ENCODE assay signal across 8 cellular contexts in genomic region chr7:134750083-134751062, GRCh38. TPM values are rescaled to one million over a fixed set of nuclear protein-coding genes. Genes with fewer than 3 reads are reported as not detected.
DNase-seq lines count a peak whose midpoint lies in the region; ATAC-seq, FAIRE-seq and TF ChIP-seq lines count a peak whose summit lies in the region.

No MANE protein-coding gene starts in this region.

- POLR2A ChIA-PET in activated CD8-positive, alpha-beta T cell treated with anti-CD3 and anti-CD28 coated beads for 36 hours (lab: Charles Lee), result interaction anchor here (0.6 kb wide), 1 partner anchor 24 kb away, joined by 3 read pairs; no protein-coding TSS in a partner anchor
- POLR2A ChIA-PET in endothelial cell of umbilical vein (lab: Charles Lee), result interaction anchor here (0.6 to 1.4 kb wide), 2 partner anchors 29 to 79 kb away, joined by 3 to 4 read pairs; partner anchors contain the start of gene CALD1

- no peaks in the 10 kb centered on the region for H3F3A ChIP-seq in Loucy (ENCODE audit: low read depth)

- H3K4me3 ChIP-seq in Loucy (ENCODE audit: low read length, poor library complexity, severe bottlenecking) (no peak overlapping the region), endothelial cell of umbilical vein (replicated peaks in 1 of 3; ENCODE audit: insufficient read depth in 1 of 3, low read depth in 1 of 3, low read length in 3 of 3) (no peak overlapping the region)

- intact Hi-C loops in activated CD8-positive, alpha-beta T cell treated with anti-CD3 and anti-CD28 coated beads for 36 hours (cut with micrococcal nuclease), result loop anchor here (5.0 to 10.0 kb wide), 3 partner anchors 103 to 194 kb away; partner anchors contain the start of gene BPGM
- intact Hi-C loops in endothelial cell of umbilical vein (cut with micrococcal nuclease), result loop anchor here (1.0 to 5.0 kb wide), 4 partner anchors 26 to 318 kb away; partner anchors contain the start of gene CALD1

- H3K9me3 ChIP-seq in Loucy (ENCODE audit: insufficient read depth, low read depth, low read length) (no peaks in the 10 kb centered on the region), endothelial cell of umbilical vein (replicated peaks; ENCODE audit: control insufficient read depth, insufficient read depth, low read length) (no peaks in the 10 kb centered on the region)

- no peak overlapping the region for H3K27ac Mint-ChIP-seq in activated CD8-positive, alpha-beta T cell treated with anti-CD3 and anti-CD28 coated beads for 36 hours
- H3K27ac Mint-ChIP-seq in natural killer cell treated with Interleukin-12 subunit alpha and Interleukin-12 subunit beta and Interleukin-15 and Interleukin-18, amount 100 ng/mL, for 72 hours, result no peak overlapping the region

- H4K20me1 ChIP-seq in Loucy (ENCODE audit: insufficient read depth, low read length, poor library complexity, severe bottlenecking), result no peaks in the 10 kb centered on the region
- H4K20me1 ChIP-seq in endothelial cell of umbilical vein (replicated peaks; ENCODE audit: control insufficient read depth, extremely low read depth, insufficient read depth, low read length), result no peaks in the 10 kb centered on the region

- H3K4me1 ChIP-seq in Loucy (ENCODE audit: insufficient read depth, low read length, poor library complexity, severe bottlenecking) (no peaks in the 10 kb centered on the region), endothelial cell of umbilical vein (ENCODE audit: control insufficient read depth, extremely low read depth, insufficient read depth, low read length) (no peaks in the 10 kb centered on the region)

- no peaks in the 10 kb centered on the region for H3K9me2 ChIP-seq in Loucy (replicated peaks; ENCODE audit: low read depth, low read length)

- H2AFZ ChIP-seq in Loucy (ENCODE audit: low read length) (no peak overlapping the region), endothelial cell of umbilical vein (ENCODE audit: low read depth, low read length) (no peak overlapping the region)

- no peak overlapping the region for H3K4me2 ChIP-seq in Loucy (ENCODE audit: low read depth, low read length, poor library complexity, severe bottlenecking)
- no peak overlapping the region for H3K4me2 ChIP-seq in endothelial cell of umbilical vein (ENCODE audit: insufficient read depth, low read length)

- H3K9ac ChIP-seq in Loucy (ENCODE audit: low read depth, low read length, poor library complexity, severe bottlenecking) (no peak overlapping the region), endothelial cell of umbilical vein (replicated peaks; ENCODE audit: extremely low read depth, insufficient read depth, low read length) (no peak overlapping the region)

- no peak overlapping the region for H3K4me3 Mint-ChIP-seq in activated CD8-positive, alpha-beta T cell treated with anti-CD3 and anti-CD28 coated beads for 36 hours
- no peak overlapping the region for H3K4me3 Mint-ChIP-seq in natural killer cell treated with Interleukin-12 subunit alpha and Interleukin-12 subunit beta and Interleukin-15 and Interleukin-18, amount 100 ng/mL, for 72 hours

- no peaks in the 10 kb centered on the region for H3K4me1 Mint-ChIP-seq in activated CD8-positive, alpha-beta T cell treated with anti-CD3 and anti-CD28 coated beads for 36 hours (ENCODE audit: low read depth)
- no peaks in the 10 kb centered on the region for H3K4me1 Mint-ChIP-seq in natural killer cell treated with Interleukin-12 subunit alpha and Interleukin-12 subunit beta and Interleukin-15 and Interleukin-18, amount 100 ng/mL, for 72 hours (ENCODE audit: low read depth in 2 of 2)

- peak; percentile 18 for FAIRE-seq in endothelial cell of umbilical vein (lab: Jason Lieb, UNC)

- no peak for TF ChIP-seq POLR2A in endothelial cell of umbilical vein (IDR thresholded peaks at IDR 0.05; ENCODE audit: low read depth, low read length)

- no peak overlapping the region for H3K27ac ChIP-seq in endothelial cell of umbilical vein (ENCODE audit: insufficient read depth, low read depth, low read length)

- in situ Hi-C loops in ACHN (cut with HindIII; ENCODE audit: low pct_ligation_motif_present, low pct_unique_long_range_greater_than_20kb, low sequenced_read_pairs), result no loop called here

- no peaks in the 10 kb centered on the region for H3K9me3 Mint-ChIP-seq in activated CD8-positive, alpha-beta T cell treated with anti-CD3 and anti-CD28 coated beads for 36 hours
- H3K9me3 Mint-ChIP-seq in natural killer cell treated with Interleukin-12 subunit alpha and Interleukin-12 subunit beta and Interleukin-15 and Interleukin-18, amount 100 ng/mL, for 72 hours, result no peaks in the 10 kb centered on the region

- H3K36me3 Mint-ChIP-seq in activated CD8-positive, alpha-beta T cell treated with anti-CD3 and anti-CD28 coated beads for 36 hours (ENCODE audit: low read depth), result no peaks in the 10 kb centered on the region
- no peaks in the 10 kb centered on the region for H3K36me3 Mint-ChIP-seq in natural killer cell treated with Interleukin-12 subunit alpha and Interleukin-12 subunit beta and Interleukin-15 and Interleukin-18, amount 100 ng/mL, for 72 hours

- peaks cover 2% of the 10 kb centered on the region for H3K27me3 Mint-ChIP-seq in activated CD8-positive, alpha-beta T cell treated with anti-CD3 and anti-CD28 coated beads for 36 hours
- H3K27me3 Mint-ChIP-seq in natural killer cell treated with Interleukin-12 subunit alpha and Interleukin-12 subunit beta and Interleukin-15 and Interleukin-18, amount 100 ng/mL, for 72 hours, result peaks cover 14 to 19% of the 10 kb centered on the region in 2 donors

- peak; percentile 92 for TF ChIP-seq CTCF in Loucy (conservative IDR thresholded peaks at IDR 0.05; ENCODE audit: low read length)
- TF ChIP-seq CTCF in activated CD8-positive, alpha-beta T cell treated with anti-CD3 and anti-CD28 coated beads for 36 hours (IDR thresholded peaks at IDR 0.05), result peak; percentile 73
- peak; percentile 68 to 76 for TF ChIP-seq CTCF in endothelial cell of umbilical vein (IDR thresholded peaks at IDR 0.05; ENCODE audit: extremely low read depth in 1 of 2, insufficient read depth in 1 of 2, low read depth in 1 of 2, low read length in 2 of 2)

- H3K36me3 ChIP-seq in Loucy (ENCODE audit: insufficient read depth, low read length), result no peaks in the 10 kb centered on the region
- no peaks in the 10 kb centered on the region for H3K36me3 ChIP-seq in endothelial cell of umbilical vein (ENCODE audit: control insufficient read depth in 2 of 2, extremely low read depth in 1 of 2, insufficient read depth in 2 of 2, low read length in 2 of 2)

- H3K27me3 ChIP-seq in Loucy (ENCODE audit: insufficient read depth, low read length, poor library complexity, severe bottlenecking), result no peaks in the 10 kb centered on the region
- no peaks in the 10 kb centered on the region for H3K27me3 ChIP-seq in endothelial cell of umbilical vein (ENCODE audit: control insufficient read depth in 2 of 2, insufficient read depth in 2 of 2, low read length in 2 of 2)

- BruUV-seq in endothelial cell of umbilical vein (replicated peaks; lab: Mats Ljungman, UMichigan), result no TSS peak

- H3K79me2 ChIP-seq in Loucy (ENCODE audit: insufficient read depth, low read length) (no peaks in the 10 kb centered on the region), endothelial cell of umbilical vein (ENCODE audit: control insufficient read depth, insufficient read depth, low read length) (no peaks in the 10 kb centered on the region)

- dilution Hi-C loops in endothelial cell of umbilical vein (cut with MboI; ENCODE audit: extremely low pct_ligation_motif_present, low sequenced_read_pairs), result no loop called here

- CTCF ChIA-PET in activated CD8-positive, alpha-beta T cell treated with anti-CD3 and anti-CD28 coated beads for 36 hours (lab: Charles Lee), result interaction anchor here (0.7 to 5.9 kb wide), 16 partner anchors 11 to 193 kb away, joined by 3 to 51 read pairs (median 4); partner anchors contain the start of gene BPGM
- CTCF ChIA-PET in endothelial cell of umbilical vein (lab: Charles Lee), result interaction anchor here (1.0 to 7.2 kb wide), 10 partner anchors 8 to 318 kb away, joined by 3 to 39 read pairs (median 6); no protein-coding TSS in a partner anchor

- ATAC-seq in GM18909 (IDR thresholded peaks at IDR 0.05; ENCODE audit: poor library complexity, unreplicated experiment) (peak; percentile 68), GM18861 (IDR thresholded peaks at IDR 0.05; ENCODE audit: unreplicated experiment) (no peak)
- peak; percentile 84 for ATAC-seq in activated CD8-positive, alpha-beta T cell treated with anti-CD3 and anti-CD28 coated beads for 36 hours
- ATAC-seq in natural killer cell treated with Interleukin-12 subunit alpha and Interleukin-12 subunit beta and Interleukin-15 and Interleukin-18, amount 100 ng/mL, for 72 hours, result peak in 1 of 2 donors; percentile 80

- no peaks in the 10 kb centered on the region for H3K9me1 ChIP-seq in endothelial cell of umbilical vein (replicated peaks; ENCODE audit: control insufficient read depth, extremely low read depth, insufficient read depth, low read length)

- DNase-seq in ACHN (peak; percentile 65), endothelial cell of umbilical vein (ENCODE audit: low read depth, low spot score) (peak; percentile 51), stromal cell of bone marrow (ENCODE audit: low read depth) (peak; percentile 36)
- DNase-seq in activated CD8-positive, alpha-beta T cell treated with anti-CD3 and anti-CD28 coated beads for 36 hours, result peak; percentile 81
- DNase-seq in natural killer cell treated with Interleukin-12 subunit alpha and Interleukin-12 subunit beta and Interleukin-15 and Interleukin-18, amount 100 ng/mL, for 72 hours (ENCODE audit: low spot score), result peak; percentile 78

TF ChIP-seq in endothelial cell of umbilical vein, 7 proteins besides CTCF, POLR2A, EP300 and RAD21 (continues in another document):
- TF ChIP-seq FOS (IDR thresholded peaks at IDR 0.05; ENCODE audit: borderline replicate concordance, insufficient read depth, low read length), result no peak
- TF ChIP-seq JUN (IDR thresholded peaks at IDR 0.05; ENCODE audit: borderline replicate concordance, insufficient read depth, insufficient read length, low read depth), result no peak
- no peak for TF ChIP-seq MYC (IDR thresholded peaks at IDR 0.05; ENCODE audit: low read depth, low read length)
- no peak for TF ChIP-seq EZH2 (IDR thresholded peaks at IDR 0.05; ENCODE audit: borderline replicate concordance, low read depth, low read length, severe bottlenecking)
- TF ChIP-seq POLR2AphosphoS5 (IDR thresholded peaks at IDR 0.05; ENCODE audit: insufficient read depth, low read depth, low read length), result no peak

RNA-seq across cellular contexts. Expression of gene CALD1, which starts 29.1 kb away (rescaled TPM):
- 1 to 10 TPM; 2.1 to 2.2 TPM for total RNA-seq in activated CD8-positive, alpha-beta T cell treated with anti-CD3 and anti-CD28 coated beads for 36 hours
- 307 and 313 TPM in 2 replicates for total RNA-seq in endothelial cell of umbilical vein
- polyA plus RNA-seq in endothelial cell of umbilical vein, result 136 and 148 TPM in 2 replicates
- polyA plus RNA-seq in endothelial cell of umbilical vein (2011; cell fraction: cytosol; rRNA removed), result 186 and 212 TPM in 2 replicates
- polyA plus RNA-seq in endothelial cell of umbilical vein (2011; cell fraction: nucleus; rRNA removed), result 346 and 400 TPM in 2 replicates
- 259 and 283 TPM in 2 replicates for polyA plus RNA-seq in endothelial cell of umbilical vein (2012)
- 325 and 347 TPM in 2 replicates for polyA minus RNA-seq in endothelial cell of umbilical vein
- 28.8 TPM for polyA minus RNA-seq in endothelial cell of umbilical vein (2011; cell fraction: cytosol; rRNA and poly(A)+ RNA removed)
- 320 and 528 TPM in 2 replicates for polyA minus RNA-seq in endothelial cell of umbilical vein (2011; cell fraction: nucleus; rRNA and poly(A)+ RNA removed)
- under 1 TPM; 0.11 to 0.40 TPM for total RNA-seq in natural killer cell treated with Interleukin-12 subunit alpha and Interleukin-12 subunit beta and Interleukin-15 and Interleukin-18, amount 100 ng/mL, for 72 hours

Comparison
In these comparisons a context has a peak if more than half of its experiments do, and no peak if none do; other contexts are left out.
1. RNA of gene CALD1, which starts 29.1 kb away (total RNA-seq): 307 to 313 TPM in endothelial cell of umbilical vein; 2.1 to 2.2 TPM in activated CD8-positive, alpha-beta T cell treated with anti-CD3 and anti-CD28 coated beads for 36 hours and 0.11 to 0.40 TPM in natural killer cell treated with Interleukin-12 subunit alpha and Interleukin-12 subunit beta and Interleukin-15 and Interleukin-18, amount 100 ng/mL, for 72 hours; every median in the first group is over 10 times any median in the second.
2. Peak in every context shown above with its lines, with median percentiles within 50 percentile points of each other: DNase-seq and CTCF ChIP-seq.